ENCODE assay signal across 24 cellular contexts in genomic region chr11:106017088-106017487, GRCh38.
"Had no signal": no experiment of that assay in that cellular context is flagged by ENCODE, and none has a peak within 500 bp of the region (broad histone marks: within the 10 kb centered on the region; RNA-seq: fewer than 3 reads in every experiment).

No MANE protein-coding gene starts in this region.

- H3K4me1 ChIP-seq: colonic mucosa had no signal

- DNase-seq: activated B cell treated with CpG ODN at 0.5 μM for 24 hours; activated CD4-positive, alpha-beta memory T cell treated with anti-CD3 and anti-CD28 coated beads for 36 hours; activated CD4-positive, alpha-beta T cell treated with anti-CD3 and anti-CD28 coated beads for 36 hours; activated naive CD4-positive, alpha-beta T cell treated with anti-CD3 and anti-CD28 coated beads for 36 hours; activated T-cell treated with anti-CD3 and anti-CD28 coated beads, Interleukin-2, amount 50 U/mL, for 48 hours; amygdala; body of pancreas; colonic mucosa; endodermal cell; esophagus squamous epithelium; gastrocnemius medialis; head of caudate nucleus; islet precursor cell; left cardiac atrium; ovary; psoas muscle; spleen; stimulated activated CD4-positive, alpha-beta T cell treated with anti-CD3 and anti-CD28 coated beads, Interleukin-4, amount 100 ng/mL, for 24 hours; stimulated activated naive CD4-positive, alpha-beta T cell treated with Interleukin-2 at 50 U/mL for 16 hours; T1000 had no signal

- H3K9me3 ChIP-seq: body of pancreas, colonic mucosa, esophagus squamous epithelium, gastrocnemius medialis, neutrophil, ovary, psoas muscle, right atrium auricular region, spleen, thoracic aorta had no signal

- ATAC-seq: activated CD4-positive, alpha-beta T cell treated with anti-CD3 and anti-CD28 coated beads for 36 hours; body of pancreas; gastrocnemius medialis; left cardiac atrium; natural killer cell treated with Interleukin-12 subunit alpha and Interleukin-12 subunit beta and Interleukin-15 and Interleukin-18, amount 100 ng/mL, for 72 hours; psoas muscle had no signal

- H3K27ac ChIP-seq: body of pancreas, colonic mucosa, esophagus squamous epithelium, gastrocnemius medialis, neutrophil, ovary, psoas muscle, right atrium auricular region, spleen, thoracic aorta had no signal

- H3K4me3 ChIP-seq: body of pancreas, colonic mucosa, esophagus squamous epithelium, gastrocnemius medialis, ovary, psoas muscle, right atrium auricular region, spleen, thoracic aorta had no signal

- H3K27me3 ChIP-seq: body of pancreas, colonic mucosa, esophagus squamous epithelium, gastrocnemius medialis, neutrophil, ovary, right atrium auricular region, spleen had no signal

- H3K36me3 ChIP-seq: colonic mucosa, gastrocnemius medialis, neutrophil, ovary, right atrium auricular region, thoracic aorta had no signal
